In the genomic region with DNA sequence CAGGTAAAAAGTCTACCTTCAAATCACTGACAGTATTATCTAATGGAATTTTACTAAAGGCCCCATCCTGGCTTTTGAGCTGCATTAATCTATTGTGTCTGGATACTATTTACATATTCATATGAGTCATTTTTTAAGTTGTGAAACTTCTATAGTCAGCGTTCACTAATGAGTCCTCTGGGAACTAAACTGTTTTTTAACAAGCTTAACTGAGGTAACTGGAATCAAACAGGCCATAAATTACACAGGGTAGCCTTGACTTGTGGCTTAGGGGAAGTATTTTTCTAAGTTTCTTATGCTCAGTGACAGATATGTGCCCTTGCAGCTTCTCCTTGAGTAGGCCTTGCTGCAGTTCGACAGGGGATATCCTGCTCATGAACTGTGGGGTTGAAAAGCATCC, we compare ENCODE assay signal across 2 cellular contexts.
TF ChIP-seq lines count a peak whose summit lies in the region.

No MANE protein-coding gene starts in this region.

TF ChIP-seq in liver, 16 proteins besides CTCF, POLR2A, EP300 and RAD21 (continued from another document):
- TF ChIP-seq FOXA2 (IDR thresholded peaks at IDR 0.05) (no peak), NR2F2 (IDR thresholded peaks at IDR 0.05) (no peak), HNF4G (IDR thresholded peaks at IDR 0.05) (no peak), YY1 (IDR thresholded peaks at IDR 0.05) (no peak)

TF ChIP-seq in HepG2, 621 proteins besides CTCF, POLR2A, EP300 and RAD21 (continued from another document):
- TF ChIP-seq, protein P1, sequence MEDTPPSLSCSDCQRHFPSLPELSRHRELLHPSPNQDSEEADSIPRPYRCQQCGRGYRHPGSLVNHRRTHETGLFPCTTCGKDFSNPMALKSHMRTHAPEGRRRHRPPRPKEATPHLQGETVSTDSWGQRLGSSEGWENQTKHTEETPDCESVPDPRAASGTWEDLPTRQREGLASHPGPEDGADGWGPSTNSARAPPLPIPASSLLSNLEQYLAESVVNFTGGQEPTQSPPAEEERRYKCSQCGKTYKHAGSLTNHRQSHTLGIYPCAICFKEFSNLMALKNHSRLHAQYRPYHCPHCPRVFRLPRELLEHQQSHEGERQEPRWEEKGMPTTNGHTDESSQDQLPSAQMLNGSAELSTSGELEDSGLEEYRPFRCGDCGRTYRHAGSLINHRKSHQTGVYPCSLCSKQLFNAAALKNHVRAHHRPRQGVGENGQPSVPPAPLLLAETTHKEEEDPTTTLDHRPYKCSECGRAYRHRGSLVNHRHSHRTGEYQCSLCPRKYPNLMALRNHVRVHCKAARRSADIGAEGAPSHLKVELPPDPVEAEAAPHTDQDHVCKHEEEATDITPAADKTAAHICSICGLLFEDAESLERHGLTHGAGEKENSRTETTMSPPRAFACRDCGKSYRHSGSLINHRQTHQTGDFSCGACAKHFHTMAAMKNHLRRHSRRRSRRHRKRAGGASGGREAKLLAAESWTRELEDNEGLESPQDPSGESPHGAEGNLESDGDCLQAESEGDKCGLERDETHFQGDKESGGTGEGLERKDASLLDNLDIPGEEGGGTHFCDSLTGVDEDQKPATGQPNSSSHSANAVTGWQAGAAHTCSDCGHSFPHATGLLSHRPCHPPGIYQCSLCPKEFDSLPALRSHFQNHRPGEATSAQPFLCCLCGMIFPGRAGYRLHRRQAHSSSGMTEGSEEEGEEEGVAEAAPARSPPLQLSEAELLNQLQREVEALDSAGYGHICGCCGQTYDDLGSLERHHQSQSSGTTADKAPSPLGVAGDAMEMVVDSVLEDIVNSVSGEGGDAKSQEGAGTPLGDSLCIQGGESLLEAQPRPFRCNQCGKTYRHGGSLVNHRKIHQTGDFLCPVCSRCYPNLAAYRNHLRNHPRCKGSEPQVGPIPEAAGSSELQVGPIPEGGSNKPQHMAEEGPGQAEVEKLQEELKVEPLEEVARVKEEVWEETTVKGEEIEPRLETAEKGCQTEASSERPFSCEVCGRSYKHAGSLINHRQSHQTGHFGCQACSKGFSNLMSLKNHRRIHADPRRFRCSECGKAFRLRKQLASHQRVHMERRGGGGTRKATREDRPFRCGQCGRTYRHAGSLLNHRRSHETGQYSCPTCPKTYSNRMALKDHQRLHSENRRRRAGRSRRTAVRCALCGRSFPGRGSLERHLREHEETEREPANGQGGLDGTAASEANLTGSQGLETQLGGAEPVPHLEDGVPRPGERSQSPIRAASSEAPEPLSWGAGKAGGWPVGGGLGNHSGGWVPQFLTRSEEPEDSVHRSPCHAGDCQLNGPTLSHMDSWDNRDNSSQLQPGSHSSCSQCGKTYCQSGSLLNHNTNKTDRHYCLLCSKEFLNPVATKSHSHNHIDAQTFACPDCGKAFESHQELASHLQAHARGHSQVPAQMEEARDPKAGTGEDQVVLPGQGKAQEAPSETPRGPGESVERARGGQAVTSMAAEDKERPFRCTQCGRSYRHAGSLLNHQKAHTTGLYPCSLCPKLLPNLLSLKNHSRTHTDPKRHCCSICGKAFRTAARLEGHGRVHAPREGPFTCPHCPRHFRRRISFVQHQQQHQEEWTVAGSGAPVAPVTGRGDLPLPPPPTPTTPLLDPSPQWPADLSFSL (CRISPR knock-in tag; IDR thresholded peaks at IDR 0.05): no peak
- TF ChIP-seq, protein P2, sequence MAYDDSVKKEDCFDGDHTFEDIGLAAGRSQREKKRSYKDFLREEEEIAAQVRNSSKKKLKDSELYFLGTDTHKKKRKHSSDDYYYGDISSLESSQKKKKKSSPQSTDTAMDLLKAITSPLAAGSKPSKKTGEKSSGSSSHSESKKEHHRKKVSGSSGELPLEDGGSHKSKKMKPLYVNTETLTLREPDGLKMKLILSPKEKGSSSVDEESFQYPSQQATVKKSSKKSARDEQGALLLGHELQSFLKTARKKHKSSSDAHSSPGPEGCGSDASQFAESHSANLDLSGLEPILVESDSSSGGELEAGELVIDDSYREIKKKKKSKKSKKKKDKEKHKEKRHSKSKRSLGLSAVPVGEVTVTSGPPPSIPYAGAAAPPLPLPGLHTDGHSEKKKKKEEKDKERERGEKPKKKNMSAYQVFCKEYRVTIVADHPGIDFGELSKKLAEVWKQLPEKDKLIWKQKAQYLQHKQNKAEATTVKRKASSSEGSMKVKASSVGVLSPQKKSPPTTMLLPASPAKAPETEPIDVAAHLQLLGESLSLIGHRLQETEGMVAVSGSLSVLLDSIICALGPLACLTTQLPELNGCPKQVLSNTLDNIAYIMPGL (CRISPR knock-in tag; IDR thresholded peaks at IDR 0.05; ENCODE audit: borderline replicate concordance in 1 of 2, low read depth in 1 of 2): no peak
- TF ChIP-seq ZNF451 (CRISPR knock-in tag; IDR thresholded peaks at IDR 0.05) (no peak), TRIM24 (CRISPR knock-in tag; IDR thresholded peaks at IDR 0.05) (no peak), ELF1 (CRISPR knock-in tag; IDR thresholded peaks at IDR 0.05) (no peak), GATA4 (IDR thresholded peaks at IDR 0.05; ENCODE audit: borderline replicate concordance, low read depth) (no peak), ZNF510 (CRISPR knock-in tag; IDR thresholded peaks at IDR 0.05; ENCODE audit: low read depth) (no peak), RCOR2 (CRISPR knock-in tag; IDR thresholded peaks at IDR 0.05) (no peak), MAFK (conservative IDR thresholded peaks at IDR 0.05 in 1 of 2, IDR thresholded peaks at IDR 0.05 in 1 of 2; ENCODE audit: low read length in 2 of 2) (no peak)
- TF ChIP-seq, protein P3, sequence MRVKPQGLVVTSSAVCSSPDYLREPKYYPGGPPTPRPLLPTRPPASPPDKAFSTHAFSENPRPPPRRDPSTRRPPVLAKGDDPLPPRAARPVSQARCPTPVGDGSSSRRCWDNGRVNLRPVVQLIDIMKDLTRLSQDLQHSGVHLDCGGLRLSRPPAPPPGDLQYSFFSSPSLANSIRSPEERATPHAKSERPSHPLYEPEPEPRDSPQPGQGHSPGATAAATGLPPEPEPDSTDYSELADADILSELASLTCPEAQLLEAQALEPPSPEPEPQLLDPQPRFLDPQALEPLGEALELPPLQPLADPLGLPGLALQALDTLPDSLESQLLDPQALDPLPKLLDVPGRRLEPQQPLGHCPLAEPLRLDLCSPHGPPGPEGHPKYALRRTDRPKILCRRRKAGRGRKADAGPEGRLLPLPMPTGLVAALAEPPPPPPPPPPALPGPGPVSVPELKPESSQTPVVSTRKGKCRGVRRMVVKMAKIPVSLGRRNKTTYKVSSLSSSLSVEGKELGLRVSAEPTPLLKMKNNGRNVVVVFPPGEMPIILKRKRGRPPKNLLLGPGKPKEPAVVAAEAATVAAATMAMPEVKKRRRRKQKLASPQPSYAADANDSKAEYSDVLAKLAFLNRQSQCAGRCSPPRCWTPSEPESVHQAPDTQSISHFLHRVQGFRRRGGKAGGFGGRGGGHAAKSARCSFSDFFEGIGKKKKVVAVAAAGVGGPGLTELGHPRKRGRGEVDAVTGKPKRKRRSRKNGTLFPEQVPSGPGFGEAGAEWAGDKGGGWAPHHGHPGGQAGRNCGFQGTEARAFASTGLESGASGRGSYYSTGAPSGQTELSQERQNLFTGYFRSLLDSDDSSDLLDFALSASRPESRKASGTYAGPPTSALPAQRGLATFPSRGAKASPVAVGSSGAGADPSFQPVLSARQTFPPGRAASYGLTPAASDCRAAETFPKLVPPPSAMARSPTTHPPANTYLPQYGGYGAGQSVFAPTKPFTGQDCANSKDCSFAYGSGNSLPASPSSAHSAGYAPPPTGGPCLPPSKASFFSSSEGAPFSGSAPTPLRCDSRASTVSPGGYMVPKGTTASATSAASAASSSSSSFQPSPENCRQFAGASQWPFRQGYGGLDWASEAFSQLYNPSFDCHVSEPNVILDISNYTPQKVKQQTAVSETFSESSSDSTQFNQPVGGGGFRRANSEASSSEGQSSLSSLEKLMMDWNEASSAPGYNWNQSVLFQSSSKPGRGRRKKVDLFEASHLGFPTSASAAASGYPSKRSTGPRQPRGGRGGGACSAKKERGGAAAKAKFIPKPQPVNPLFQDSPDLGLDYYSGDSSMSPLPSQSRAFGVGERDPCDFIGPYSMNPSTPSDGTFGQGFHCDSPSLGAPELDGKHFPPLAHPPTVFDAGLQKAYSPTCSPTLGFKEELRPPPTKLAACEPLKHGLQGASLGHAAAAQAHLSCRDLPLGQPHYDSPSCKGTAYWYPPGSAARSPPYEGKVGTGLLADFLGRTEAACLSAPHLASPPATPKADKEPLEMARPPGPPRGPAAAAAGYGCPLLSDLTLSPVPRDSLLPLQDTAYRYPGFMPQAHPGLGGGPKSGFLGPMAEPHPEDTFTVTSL (CRISPR knock-in tag; IDR thresholded peaks at IDR 0.05; ENCODE audit: borderline replicate concordance): no peak
- TF ChIP-seq, protein P4, sequence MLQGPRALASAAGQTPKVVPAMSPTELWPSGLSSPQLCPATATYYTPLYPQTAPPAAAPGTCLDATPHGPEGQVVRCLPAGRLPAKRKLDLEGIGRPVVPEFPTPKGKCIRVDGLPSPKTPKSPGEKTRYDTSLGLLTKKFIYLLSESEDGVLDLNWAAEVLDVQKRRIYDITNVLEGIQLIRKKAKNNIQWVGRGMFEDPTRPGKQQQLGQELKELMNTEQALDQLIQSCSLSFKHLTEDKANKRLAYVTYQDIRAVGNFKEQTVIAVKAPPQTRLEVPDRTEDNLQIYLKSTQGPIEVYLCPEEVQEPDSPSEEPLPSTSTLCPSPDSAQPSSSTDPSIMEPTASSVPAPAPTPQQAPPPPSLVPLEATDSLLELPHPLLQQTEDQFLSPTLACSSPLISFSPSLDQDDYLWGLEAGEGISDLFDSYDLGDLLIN (CRISPR knock-in tag; IDR thresholded peaks at IDR 0.05; ENCODE audit: borderline replicate concordance): no peak
- TF ChIP-seq, protein P5, sequence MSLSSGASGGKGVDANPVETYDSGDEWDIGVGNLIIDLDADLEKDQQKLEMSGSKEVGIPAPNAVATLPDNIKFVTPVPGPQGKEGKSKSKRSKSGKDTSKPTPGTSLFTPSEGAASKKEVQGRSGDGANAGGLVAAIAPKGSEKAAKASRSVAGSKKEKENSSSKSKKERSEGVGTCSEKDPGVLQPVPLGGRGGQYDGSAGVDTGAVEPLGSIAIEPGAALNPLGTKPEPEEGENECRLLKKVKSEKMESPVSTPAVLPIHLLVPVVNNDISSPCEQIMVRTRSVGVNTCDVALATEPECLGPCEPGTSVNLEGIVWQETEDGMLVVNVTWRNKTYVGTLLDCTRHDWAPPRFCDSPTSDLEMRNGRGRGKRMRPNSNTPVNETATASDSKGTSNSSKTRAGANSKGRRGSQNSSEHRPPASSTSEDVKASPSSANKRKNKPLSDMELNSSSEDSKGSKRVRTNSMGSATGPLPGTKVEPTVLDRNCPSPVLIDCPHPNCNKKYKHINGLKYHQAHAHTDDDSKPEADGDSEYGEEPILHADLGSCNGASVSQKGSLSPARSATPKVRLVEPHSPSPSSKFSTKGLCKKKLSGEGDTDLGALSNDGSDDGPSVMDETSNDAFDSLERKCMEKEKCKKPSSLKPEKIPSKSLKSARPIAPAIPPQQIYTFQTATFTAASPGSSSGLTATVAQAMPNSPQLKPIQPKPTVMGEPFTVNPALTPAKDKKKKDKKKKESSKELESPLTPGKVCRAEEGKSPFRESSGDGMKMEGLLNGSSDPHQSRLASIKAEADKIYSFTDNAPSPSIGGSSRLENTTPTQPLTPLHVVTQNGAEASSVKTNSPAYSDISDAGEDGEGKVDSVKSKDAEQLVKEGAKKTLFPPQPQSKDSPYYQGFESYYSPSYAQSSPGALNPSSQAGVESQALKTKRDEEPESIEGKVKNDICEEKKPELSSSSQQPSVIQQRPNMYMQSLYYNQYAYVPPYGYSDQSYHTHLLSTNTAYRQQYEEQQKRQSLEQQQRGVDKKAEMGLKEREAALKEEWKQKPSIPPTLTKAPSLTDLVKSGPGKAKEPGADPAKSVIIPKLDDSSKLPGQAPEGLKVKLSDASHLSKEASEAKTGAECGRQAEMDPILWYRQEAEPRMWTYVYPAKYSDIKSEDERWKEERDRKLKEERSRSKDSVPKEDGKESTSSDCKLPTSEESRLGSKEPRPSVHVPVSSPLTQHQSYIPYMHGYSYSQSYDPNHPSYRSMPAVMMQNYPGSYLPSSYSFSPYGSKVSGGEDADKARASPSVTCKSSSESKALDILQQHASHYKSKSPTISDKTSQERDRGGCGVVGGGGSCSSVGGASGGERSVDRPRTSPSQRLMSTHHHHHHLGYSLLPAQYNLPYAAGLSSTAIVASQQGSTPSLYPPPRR (CRISPR knock-in tag; IDR thresholded peaks at IDR 0.05; ENCODE audit: borderline replicate concordance): no peak
- TF ChIP-seq, protein P6, sequence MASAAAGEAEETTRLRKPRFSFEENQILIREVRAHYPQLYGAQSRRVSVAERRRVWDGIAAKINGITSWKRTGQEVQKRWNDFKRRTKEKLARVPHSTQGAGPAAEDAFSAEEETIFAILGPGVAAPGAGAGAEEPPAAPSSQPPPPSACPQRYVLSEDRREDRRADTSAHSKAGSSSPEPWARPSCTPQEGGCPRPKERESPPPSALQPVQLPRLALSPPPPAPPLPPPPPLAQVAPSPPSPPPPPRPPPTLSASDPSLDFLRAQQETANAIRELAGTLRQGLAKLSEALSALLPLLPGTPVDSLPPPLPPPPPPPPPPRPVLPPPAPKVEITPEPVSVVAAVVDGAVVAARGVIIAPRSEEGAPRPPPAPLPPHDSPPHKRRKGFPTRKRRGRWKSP (CRISPR knock-in tag; IDR thresholded peaks at IDR 0.05): no peak
